15 cellular contexts compared by ENCODE assay signal in the genomic region with DNA sequence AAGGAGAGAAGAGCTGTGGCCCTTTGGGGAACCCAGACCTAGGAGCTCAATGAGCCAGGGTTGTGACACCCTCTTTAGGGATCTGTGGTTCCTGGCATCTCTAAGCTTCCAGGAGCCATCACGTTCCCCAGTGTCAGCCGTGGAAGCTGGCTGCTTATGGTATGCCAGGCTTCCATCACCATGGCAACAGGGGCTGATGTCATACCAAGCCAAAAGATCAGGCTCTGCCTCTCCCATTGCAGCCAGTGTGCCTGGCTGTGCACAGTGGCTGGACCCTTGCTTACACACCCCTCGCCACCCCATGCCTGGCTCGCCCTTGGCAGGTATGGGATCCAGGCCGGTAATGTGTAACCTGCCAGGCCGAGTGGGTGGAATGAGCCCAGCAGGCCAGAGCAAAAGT.
DNase-seq lines count a peak whose midpoint lies in the region; ATAC-seq, FAIRE-seq and TF ChIP-seq lines count a peak whose summit lies in the region.
"Had no signal": no experiment of that assay in that cellular context is flagged by ENCODE, and none has a peak within 500 bp of the region (broad histone marks: within the 10 kb centered on the region; RNA-seq: fewer than 3 reads in every experiment).

No MANE protein-coding gene starts in this region.

- no peak for ATAC-seq in GM18858 (IDR thresholded peaks at IDR 0.05; ENCODE audit: unreplicated experiment)
- no peak for ATAC-seq in activated CD8-positive, alpha-beta T cell treated with anti-CD3 and anti-CD28 coated beads for 36 hours
- ATAC-seq: PC-3; stimulated activated effector memory CD8-positive, alpha-beta T cell treated with anti-CD3 and anti-CD28 coated beads, Interleukin-12 subunit alpha, Interleukin-12 subunit beta, amount 100 ng/mL, for 72 hours had no signal

- H4K8ac ChIP-seq in H1 (ENCODE audit: extremely low read depth, insufficient read depth, low read length) (no peak overlapping the region), mesendoderm (ENCODE audit: low read depth, low read length) (no peak overlapping the region)

- no peak for TF ChIP-seq POLR2A in H1 (IDR thresholded peaks at IDR 0.05; ENCODE audit: control extremely low read depth in 1 of 2, low read depth in 2 of 2, low read length in 2 of 2)

- H3K36me3 Mint-ChIP-seq in activated CD8-positive, alpha-beta T cell treated with anti-CD3 and anti-CD28 coated beads for 36 hours (ENCODE audit: low read depth): no peaks in the 10 kb centered on the region
- H3K36me3 Mint-ChIP-seq: stimulated activated effector memory CD8-positive, alpha-beta T cell treated with anti-CD3 and anti-CD28 coated beads, Interleukin-12 subunit alpha, Interleukin-12 subunit beta, amount 100 ng/mL, for 72 hours had no signal

- H4K5ac ChIP-seq in H1 (ENCODE audit: insufficient read length, low read depth, low read length): no peak overlapping the region
- no peak overlapping the region for H4K5ac ChIP-seq in mesendoderm (ENCODE audit: low read length)

- H3K14ac ChIP-seq in H1 (ENCODE audit: insufficient read length): no peak overlapping the region

- no peaks in the 10 kb centered on the region for H3K36me3 ChIP-seq in H1 (ENCODE audit: control insufficient read depth in 2 of 4, insufficient read depth in 4 of 4, low read length in 3 of 4)
- H3K36me3 ChIP-seq in mesendoderm (ENCODE audit: control insufficient read depth, insufficient read depth, low read length): no peaks in the 10 kb centered on the region

- no peak overlapping the region for H3K27ac Mint-ChIP-seq in activated CD8-positive, alpha-beta T cell treated with anti-CD3 and anti-CD28 coated beads for 36 hours
- H3K27ac Mint-ChIP-seq: nephron; stimulated activated effector memory CD8-positive, alpha-beta T cell treated with anti-CD3 and anti-CD28 coated beads, Interleukin-12 subunit alpha, Interleukin-12 subunit beta, amount 100 ng/mL, for 72 hours had no signal

- peaks cover 0 to 2% of the 10 kb centered on the region in 2 experiments for H4K20me1 ChIP-seq in H1 (replicated peaks in 1 of 2; ENCODE audit: control insufficient read depth in 1 of 2, insufficient read depth in 2 of 2, low read length in 2 of 2)

- H3K18ac ChIP-seq in H1 (ENCODE audit: extremely low read depth, low read length) (no peak overlapping the region), mesendoderm (ENCODE audit: low read length) (no peak overlapping the region)

- POLR2A ChIA-PET in H1 (lab: Charles Lee; ENCODE audit: partially characterized antibody): no interaction called here
- POLR2A ChIA-PET in activated CD8-positive, alpha-beta T cell treated with anti-CD3 and anti-CD28 coated beads for 36 hours (lab: Charles Lee): interaction anchor here (1.9 kb wide), 1 partner anchor 10 kb away, joined by 5 read pairs; no protein-coding TSS in a partner anchor

- H3K27me3 Mint-ChIP-seq in activated CD8-positive, alpha-beta T cell treated with anti-CD3 and anti-CD28 coated beads for 36 hours: no peaks in the 10 kb centered on the region

- no peak overlapping the region for H3K4me3 Mint-ChIP-seq in activated CD8-positive, alpha-beta T cell treated with anti-CD3 and anti-CD28 coated beads for 36 hours
- H3K4me3 Mint-ChIP-seq: nephron; stimulated activated effector memory CD8-positive, alpha-beta T cell treated with anti-CD3 and anti-CD28 coated beads, Interleukin-12 subunit alpha, Interleukin-12 subunit beta, amount 100 ng/mL, for 72 hours had no signal

- no peak for FAIRE-seq in H1 (lab: Jason Lieb, UNC)
- FAIRE-seq: islet of Langerhans had no signal

- no peak overlapping the region for H2BK5ac ChIP-seq in H1 (ENCODE audit: low read depth, low read length)
- no peak overlapping the region for H2BK5ac ChIP-seq in mesendoderm (ENCODE audit: low read length)

- no peak overlapping the region for H2AFZ ChIP-seq in H1 (ENCODE audit: low read length)

- H3K4me3 ChIP-seq in H1 (ENCODE audit: extremely low read depth in 1 of 4, insufficient read depth in 2 of 4, low read depth in 3 of 4, low read length in 4 of 4) (no peak overlapping the region), mesendoderm (ENCODE audit: low read length) (no peak overlapping the region)

- H3K4me2 ChIP-seq in H1 (ENCODE audit: insufficient read depth in 1 of 2, low read depth in 2 of 2, low read length in 2 of 2) (no peak overlapping the region), mesendoderm (ENCODE audit: low read length) (no peak overlapping the region)

- peaks cover 0 to 3% (median 1%) of the 10 kb centered on the region in 4 experiments; a peak in 3 of 7 replicates for H3K4me1 ChIP-seq in H1 (replicated peaks in 1 of 4; ENCODE audit: control insufficient read depth in 3 of 4, insufficient read depth in 4 of 4, low read length in 3 of 4)
- no peaks in the 10 kb centered on the region for H3K4me1 ChIP-seq in mesendoderm (ENCODE audit: control insufficient read depth, low read depth, low read length)

- no peaks in the 10 kb centered on the region for H3K4me1 Mint-ChIP-seq in activated CD8-positive, alpha-beta T cell treated with anti-CD3 and anti-CD28 coated beads for 36 hours (ENCODE audit: low read depth)
- H3K4me1 Mint-ChIP-seq: stimulated activated effector memory CD8-positive, alpha-beta T cell treated with anti-CD3 and anti-CD28 coated beads, Interleukin-12 subunit alpha, Interleukin-12 subunit beta, amount 100 ng/mL, for 72 hours had no signal

- DNase-seq in EH (ENCODE audit: low read depth) (peak; percentile 76), M059J (ENCODE audit: low read depth) (peak; percentile 67), H1 (ENCODE audit: low read depth in 1 of 2, low spot score in 2 of 2) (peak in 1 of 2 experiments; percentile 63), mesendoderm (peak; percentile 92), HuH-7 (ENCODE audit: low spot score) (no peak), GM19240 (ENCODE audit: insufficient read length, low spot score) (no peak)
- no peak for DNase-seq in activated CD8-positive, alpha-beta T cell treated with anti-CD3 and anti-CD28 coated beads for 36 hours
- DNase-seq: amniotic stem cell, NCI-H1092 treated with DMSO at 0.1 percent for 48 hours, PC-3, T-helper 2 cell had no signal

- H4K91ac ChIP-seq in H1 (replicated peaks; ENCODE audit: insufficient read length, low read length): no peak overlapping the region

- H2BK15ac ChIP-seq in H1 (ENCODE audit: low read length) (no peak overlapping the region), mesendoderm (replicated peaks; ENCODE audit: low read depth) (no peak overlapping the region)

- H3K56ac ChIP-seq in H1 (replicated peaks; ENCODE audit: insufficient read length, low read depth, low read length) (no peak overlapping the region), mesendoderm (ENCODE audit: low read length) (no peak overlapping the region)

- H3K79me2 ChIP-seq in H1 (ENCODE audit: control insufficient read depth in 1 of 2, insufficient read depth in 2 of 2, low read length in 2 of 2): no peaks in the 10 kb centered on the region
- H3K79me2 ChIP-seq in mesendoderm (ENCODE audit: control insufficient read depth, insufficient read depth, low read length): no peaks in the 10 kb centered on the region

- H2AK5ac ChIP-seq in H1 (ENCODE audit: low read depth, low read length): no peak overlapping the region; the same call in 1 of the 2 replicates
- no peak overlapping the region for H2AK5ac ChIP-seq in mesendoderm (ENCODE audit: low read length)

- H3K23ac ChIP-seq in H1 (ENCODE audit: insufficient read length) (no peak overlapping the region), mesendoderm (ENCODE audit: low read length) (no peak overlapping the region)

- H3K27ac ChIP-seq in H1 (ENCODE audit: low read depth, low read length) (no peak overlapping the region), mesendoderm (ENCODE audit: low read depth, low read length) (no peak overlapping the region)

- no peak overlapping the region for H3K9ac ChIP-seq in H1 (replicated peaks in 1 of 4; ENCODE audit: extremely low read depth in 1 of 4, low read depth in 3 of 4, low read length in 3 of 4)
- no peak overlapping the region for H3K9ac ChIP-seq in mesendoderm (ENCODE audit: low read length)

- CTCF ChIA-PET in H1 (lab: Charles Lee; ENCODE audit: partially characterized antibody): interaction anchor here (0.5 to 1.7 kb wide), 4 partner anchors 9 to 92 kb away, joined by 3 to 5 read pairs (median 4); no protein-coding TSS in a partner anchor
- CTCF ChIA-PET in activated CD8-positive, alpha-beta T cell treated with anti-CD3 and anti-CD28 coated beads for 36 hours (lab: Charles Lee): interaction anchor here (0.8 kb wide), 1 partner anchor 16 kb away, joined by 3 read pairs; no protein-coding TSS in a partner anchor

- H3K9me3 Mint-ChIP-seq in activated CD8-positive, alpha-beta T cell treated with anti-CD3 and anti-CD28 coated beads for 36 hours: no peaks in the 10 kb centered on the region
- H3K9me3 Mint-ChIP-seq: nephron; stimulated activated effector memory CD8-positive, alpha-beta T cell treated with anti-CD3 and anti-CD28 coated beads, Interleukin-12 subunit alpha, Interleukin-12 subunit beta, amount 100 ng/mL, for 72 hours had no signal

- no peak for TF ChIP-seq EP300 in H1 (IDR thresholded peaks at IDR 0.05; ENCODE audit: borderline replicate concordance in 1 of 2, low read depth in 2 of 2, low read length in 2 of 2)

- no peak for TF ChIP-seq RAD21 in H1 (IDR thresholded peaks at IDR 0.05 in 1 of 2, conservative IDR thresholded peaks at IDR 0.05 in 1 of 2; ENCODE audit: low read depth in 2 of 2, low read length in 2 of 2)

- H3K4ac ChIP-seq in H1 (replicated peaks; ENCODE audit: insufficient read length, low read depth, low read length) (no peak overlapping the region), mesendoderm (ENCODE audit: low read depth, low read length) (no peak overlapping the region)

- no peak overlapping the region for H2BK120ac ChIP-seq in H1 (replicated peaks; ENCODE audit: low read depth, low read length)
- no peak overlapping the region for H2BK120ac ChIP-seq in mesendoderm (ENCODE audit: low read depth, low read length)

- H3K23me2 ChIP-seq in H1 (ENCODE audit: low read depth, low read length): no peaks in the 10 kb centered on the region

- TF ChIP-seq CTCF in H1 (IDR thresholded peaks at IDR 0.05; ENCODE audit: control extremely low read depth in 1 of 3, insufficient read depth in 1 of 3, low read depth in 1 of 3, low read length in 3 of 3): no peak
- TF ChIP-seq CTCF in activated CD8-positive, alpha-beta T cell treated with anti-CD3 and anti-CD28 coated beads for 36 hours (IDR thresholded peaks at IDR 0.05): no peak

- H3K79me1 ChIP-seq in H1 (ENCODE audit: low read depth, low read length) (no peaks in the 10 kb centered on the region), mesendoderm (ENCODE audit: low read length) (no peaks in the 10 kb centered on the region)

- no peak overlapping the region for H2BK20ac ChIP-seq in H1 (ENCODE audit: low read length)

- H2BK12ac ChIP-seq in H1 (ENCODE audit: low read depth, low read length): 0 out of 2 replicates have a peak overlapping the region, but pooled peaks have one; percentile 60

- H3K27me3 ChIP-seq in H1 (replicated peaks in 1 of 4; ENCODE audit: control insufficient read depth in 3 of 4, extremely low read depth in 1 of 4, insufficient read depth in 3 of 4, low read length in 3 of 4) (no peaks in the 10 kb centered on the region), mesendoderm (ENCODE audit: insufficient read depth, low read length, poor library complexity) (no peaks in the 10 kb centered on the region)

- H3K9me3 ChIP-seq in H1 (ENCODE audit: insufficient read depth in 2 of 2, low read depth in 1 of 2, low read length in 1 of 2): no peaks in the 10 kb centered on the region

- intact Hi-C loops in activated CD8-positive, alpha-beta T cell treated with anti-CD3 and anti-CD28 coated beads for 36 hours (cut with micrococcal nuclease): no loop called here

- 90% methylated on average over 6 of the region's 6 CpGs; no CpG with 5 or more reads in 1 of the 2 experiments for WGBS in H1 (ENCODE audit: extremely low coverage in 1 of 2, insufficient coverage in 1 of 2, insufficient read length in 1 of 2, insufficient replicate concordance in 2 of 2, low coverage in 1 of 2, low lambda C conversion rate in 2 of 2, missing lambda C conversion rate in 1 of 2), 2 experiments
- no CpG with 5 or more reads among the region's 6 CpGs for WGBS in mesendoderm (ENCODE audit: extremely low coverage, insufficient coverage, low lambda C conversion rate)

Comparison
In these comparisons a context has a peak if more than half of its experiments do, and no peak if none do; other contexts are left out.
1. DNase-seq: peak in EH (single experiment), M059J (single experiment) and mesendoderm (single experiment); none in HuH-7 (single experiment), GM19240 (single experiment) and activated CD8-positive, alpha-beta T cell treated with anti-CD3 and anti-CD28 coated beads for 36 hours (single experiment).